13 cellular contexts compared by ENCODE assay signal in the genomic region with DNA sequence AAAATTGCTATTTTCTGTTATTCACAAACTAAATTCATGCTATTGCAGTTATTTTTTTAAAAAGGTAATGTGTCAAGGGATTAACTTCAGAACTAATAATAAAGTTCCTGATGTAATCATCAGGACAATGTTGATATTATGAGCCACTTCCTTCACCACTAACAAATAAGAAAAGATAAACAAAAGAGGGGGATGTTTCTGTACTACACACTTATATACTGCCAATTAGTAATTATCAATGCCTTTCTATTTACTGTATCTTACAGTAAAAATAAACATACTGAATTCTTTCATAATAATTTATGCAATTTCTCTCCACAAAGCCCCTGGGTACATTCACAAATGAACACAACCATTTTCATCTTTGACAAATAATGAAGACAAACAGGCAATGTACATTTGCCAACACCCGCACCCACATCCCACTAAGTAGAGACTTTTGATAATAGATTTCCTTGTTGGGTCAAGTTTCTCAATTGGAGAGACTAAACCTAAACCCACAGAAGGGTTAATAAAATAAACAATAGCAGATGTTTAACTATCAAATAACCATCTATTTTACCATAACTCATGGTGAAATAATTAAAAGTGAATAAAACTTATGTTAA. TPM values are rescaled to one million over a fixed set of nuclear protein-coding genes. Genes with fewer than 3 reads are reported as not detected.
DNase-seq lines count a peak whose midpoint lies in the region; ATAC-seq and TF ChIP-seq lines count a peak whose summit lies in the region.
"Had no signal": no experiment of that assay in that cellular context is flagged by ENCODE, and none has a peak within 500 bp of the region (broad histone marks: within the 10 kb centered on the region; RNA-seq: fewer than 3 reads in every experiment).

No MANE protein-coding gene starts in this region.

- H4K20me1 ChIP-seq in MM.1S (ENCODE audit: insufficient read depth, low read length), result 0 out of 2 replicates have a peak, but pooled peaks cover 4% of the 10 kb centered on the region

- no peak overlapping the region for H3K9ac ChIP-seq in MM.1S (ENCODE audit: low read length)

- no peak for DNase-seq in activated naive CD4-positive, alpha-beta T cell treated with Interleukin-2 at 50 U/mL for 16 hours
- no peak for DNase-seq in activated naive CD4-positive, alpha-beta T cell treated with anti-CD3 and anti-CD28 coated beads, Interleukin-2, amount 50 U/mL, for 72 hours (ENCODE audit: low spot score in 2 of 2)
- DNase-seq in right cardiac atrium (no peak), thoracic aorta (ENCODE audit: low spot score) (no peak), MM.1S (no peak)
- DNase-seq: activated B cell treated with CpG ODN at 0.5 μM for 24 hours, kidney, NCI-H1436, retina had no signal

- TF ChIP-seq CTCF in thoracic aorta (IDR thresholded peaks at IDR 0.05) (no peak), MM.1S (IDR thresholded peaks at IDR 0.05; ENCODE audit: low read length) (no peak)

- peak overlapping the region; percentile 75 for H3K27ac Mint-ChIP-seq in activated naive CD4-positive, alpha-beta T cell treated with anti-CD3 and anti-CD28 coated beads, Interleukin-2, amount 50 U/mL, for 24 hours
- peak overlapping the region; percentile 10 to 84 for H3K27ac Mint-ChIP-seq in activated naive CD4-positive, alpha-beta T cell treated with anti-CD3 and anti-CD28 coated beads, Interleukin-2, amount 50 U/mL, for 72 hours
- H3K27ac Mint-ChIP-seq: activated B cell treated with CpG ODN at 0.5 μM for 24 hours; stimulated activated memory B cell treated with anti-CD40 and anti-IgM and Interleukin-4, amounts not matched to agents 10 μg/mL and 1 μg/mL and 100 μg/mL, for 72 hours had no signal

- H3K27ac ChIP-seq in right cardiac atrium (ENCODE audit: low read length) (no peak overlapping the region), thoracic aorta (no peak overlapping the region), MM.1S (ENCODE audit: low read length) (no peak overlapping the region)

- H3K27me3 ChIP-seq in right cardiac atrium (ENCODE audit: control insufficient read depth, insufficient read depth), result no peaks in the 10 kb centered on the region
- H3K27me3 ChIP-seq in thoracic aorta (replicated peaks; ENCODE audit: insufficient read depth), result no peaks in the 10 kb centered on the region
- peaks cover 49% of the 10 kb centered on the region for H3K27me3 ChIP-seq in MM.1S (replicated peaks; ENCODE audit: insufficient read depth, low read length)

- no peak for ATAC-seq in activated naive CD4-positive, alpha-beta T cell treated with anti-CD3 and anti-CD28 coated beads, Interleukin-2, amount 50 U/mL, for 72 hours
- ATAC-seq in right cardiac atrium (no peak), thoracic aorta (ENCODE audit: insufficient number of reproducible peaks, low FRiP score, low read depth) (no peak), HG02840 (IDR thresholded peaks at IDR 0.05; ENCODE audit: low FRiP score, unreplicated experiment) (no peak), HG02759 (IDR thresholded peaks at IDR 0.05; ENCODE audit: unreplicated experiment) (no peak)
- ATAC-seq: stimulated activated memory B cell treated with anti-CD40 and anti-IgM and Interleukin-4, amounts not matched to agents 10 μg/mL and 1 μg/mL and 100 μg/mL, for 72 hours had no signal

- no peaks in the 10 kb centered on the region for H3K36me3 ChIP-seq in thoracic aorta
- no peaks in the 10 kb centered on the region for H3K36me3 ChIP-seq in MM.1S (replicated peaks; ENCODE audit: insufficient read depth, low read length)

- peaks cover 25% of the 10 kb centered on the region for H3K36me3 Mint-ChIP-seq in activated naive CD4-positive, alpha-beta T cell treated with anti-CD3 and anti-CD28 coated beads, Interleukin-2, amount 50 U/mL, for 24 hours
- H3K36me3 Mint-ChIP-seq in activated naive CD4-positive, alpha-beta T cell treated with anti-CD3 and anti-CD28 coated beads, Interleukin-2, amount 50 U/mL, for 72 hours, result peaks cover 36 to 45% of the 10 kb centered on the region in 2 donors

- no peaks in the 10 kb centered on the region for H3K9me2 ChIP-seq in MM.1S (replicated peaks; ENCODE audit: insufficient read depth, low read length)

- H2AFZ ChIP-seq in MM.1S (ENCODE audit: low read length), result no peak overlapping the region

- no peaks in the 10 kb centered on the region for H3K27me3 Mint-ChIP-seq in activated naive CD4-positive, alpha-beta T cell treated with anti-CD3 and anti-CD28 coated beads, Interleukin-2, amount 50 U/mL, for 24 hours
- H3K27me3 Mint-ChIP-seq: activated B cell treated with CpG ODN at 0.5 μM for 24 hours; stimulated activated memory B cell treated with anti-CD40 and anti-IgM and Interleukin-4, amounts not matched to agents 10 μg/mL and 1 μg/mL and 100 μg/mL, for 72 hours had no signal

- H3K9me3 Mint-ChIP-seq in activated naive CD4-positive, alpha-beta T cell treated with anti-CD3 and anti-CD28 coated beads, Interleukin-2, amount 50 U/mL, for 24 hours, result no peaks in the 10 kb centered on the region
- no peaks in the 10 kb centered on the region for H3K9me3 Mint-ChIP-seq in activated naive CD4-positive, alpha-beta T cell treated with anti-CD3 and anti-CD28 coated beads, Interleukin-2, amount 50 U/mL, for 72 hours
- H3K9me3 Mint-ChIP-seq: activated B cell treated with CpG ODN at 0.5 μM for 24 hours; stimulated activated memory B cell treated with anti-CD40 and anti-IgM and Interleukin-4, amounts not matched to agents 10 μg/mL and 1 μg/mL and 100 μg/mL, for 72 hours had no signal

- H3K4me1 ChIP-seq in right cardiac atrium (ENCODE audit: control insufficient read depth, insufficient read depth, low read length) (no peaks in the 10 kb centered on the region), thoracic aorta (ENCODE audit: control insufficient read depth in 1 of 2, low read depth in 2 of 2) (peaks cover 28 to 57% of the 10 kb centered on the region in 2 donors), MM.1S (ENCODE audit: low read length) (peaks cover 24% of the 10 kb centered on the region)

- H3F3A ChIP-seq in MM.1S (ENCODE audit: insufficient read depth, low read length), result peaks cover 14% of the 10 kb centered on the region

- WGBS in right cardiac atrium, result 45% methylated on average over 1 of the region's 1 CpG

- H3K9me3 ChIP-seq in right cardiac atrium (ENCODE audit: control insufficient read depth, low read length) (no peaks in the 10 kb centered on the region), thoracic aorta (no peaks in the 10 kb centered on the region), MM.1S (replicated peaks; ENCODE audit: insufficient read depth, low read length) (no peaks in the 10 kb centered on the region)

- H3K4me3 ChIP-seq in right cardiac atrium (ENCODE audit: low read length) (peak overlapping the region; percentile 64), thoracic aorta (peak overlapping the region; percentile 97), MM.1S (ENCODE audit: low read length) (no peak overlapping the region)

- no peaks in the 10 kb centered on the region for H3K79me2 ChIP-seq in MM.1S (ENCODE audit: low read length)

- H3K4me1 Mint-ChIP-seq in activated naive CD4-positive, alpha-beta T cell treated with anti-CD3 and anti-CD28 coated beads, Interleukin-2, amount 50 U/mL, for 24 hours, result peaks cover 45% of the 10 kb centered on the region

- peak overlapping the region; percentile 97 for H3K4me3 Mint-ChIP-seq in activated naive CD4-positive, alpha-beta T cell treated with anti-CD3 and anti-CD28 coated beads, Interleukin-2, amount 50 U/mL, for 24 hours
- H3K4me3 Mint-ChIP-seq: activated B cell treated with CpG ODN at 0.5 μM for 24 hours; stimulated activated memory B cell treated with anti-CD40 and anti-IgM and Interleukin-4, amounts not matched to agents 10 μg/mL and 1 μg/mL and 100 μg/mL, for 72 hours had no signal

- H3K4me2 ChIP-seq in MM.1S (ENCODE audit: low read depth, low read length), result no peak overlapping the region

- intact Hi-C loops in right cardiac atrium (cut with DNase I), result loop anchor here in 3 of 4 donors (10.0 kb wide), 3 partner anchors 150 to 180 kb away; no protein-coding TSS in a partner anchor

RNA-seq across cellular contexts. Expression of a gene that starts 3.7 kb away (rescaled TPM):
- total RNA-seq in activated naive CD4-positive, alpha-beta T cell treated with anti-CD3 and anti-CD28 coated beads, Interleukin-2, amount 50 U/mL, for 72 hours, result 100 to 1,000 TPM in 1 of 2 donors, 10 to 100 TPM in 1; 81.3 to 107 TPM
- 10 to 100 TPM; 36.6 to 45.0 (median 43.0) TPM for total RNA-seq in right cardiac atrium
- polyA plus RNA-seq in right cardiac atrium, result 18.0 TPM
- 100 to 1,000 TPM in 1 of 2 donors, 10 to 100 TPM in 1; 51.0 to 145 TPM for total RNA-seq in thoracic aorta
